In genomic region chr19:2081873-2082810, GRCh38 we compare ENCODE assay signal across 9 cellular contexts. TPM values are rescaled to one million over a fixed set of nuclear protein-coding genes. Genes with fewer than 3 reads are reported as not detected.
A peak's percentile ranks its signal among the peaks of the same experiment; 100 is the strongest.
DNase-seq lines count a peak whose midpoint lies in the region; ATAC-seq and TF ChIP-seq lines count a peak whose summit lies in the region.
"Had no signal": no experiment of that assay in that cellular context is flagged by ENCODE, and none has a peak within 500 bp of the region (broad histone marks: within the 10 kb centered on the region; RNA-seq: fewer than 3 reads in every experiment).

No MANE protein-coding gene starts in this region.

- peak overlapping the region; percentile 97 to 98 for H3K27ac Mint-ChIP-seq in effector memory CD8-positive, alpha-beta T cell
- H3K27ac Mint-ChIP-seq in Caco-2 (ENCODE audit: unreplicated experiment) = no peak overlapping the region

- H3K4me1 ChIP-seq in Caco-2 = no peaks in the 10 kb centered on the region; the same call in 1 of the 2 replicates

- peak overlapping the region; percentile 96 to 98 for H3K4me3 Mint-ChIP-seq in effector memory CD8-positive, alpha-beta T cell
- no peak overlapping the region for H3K4me3 Mint-ChIP-seq in Caco-2 (ENCODE audit: unreplicated experiment)

- no peak overlapping the region for H3K4me3 ChIP-seq in Caco-2 (ENCODE audit: low read depth, low read length)
- H3K4me3 ChIP-seq: A549 had no signal

- H3K27me3 ChIP-seq in Caco-2 (replicated peaks; ENCODE audit: control insufficient read depth, insufficient read depth, low read length) = no peaks in the 10 kb centered on the region

- DNase-seq in SKM-1 treated with dmso at 0.1 percent for 144 hours (lab: John Stamatoyannopoulos, UW; ENCODE audit: unreplicated experiment) = peak; percentile 38
- DNase-seq in SKM-1 (lab: John Stamatoyannopoulos, UW; ENCODE audit: unreplicated experiment) = no peak
- DNase-seq in T-helper 22 cell (ENCODE audit: low read depth) = peak; percentile 42
- DNase-seq in effector memory CD8-positive, alpha-beta T cell = peak; percentile 60 to 68 (median 65)
- DNase-seq in stimulated activated naive CD8-positive, alpha-beta T cell treated with anti-CD3 and anti-CD28 coated beads, Interleukin-15, Interleukin-2, amounts not matched to agents 100 U/mL and 50 U/mL, for 24 hours = peak; percentile 69
- DNase-seq in Caco-2 = no peak

- H3K27me3 Mint-ChIP-seq in effector memory CD8-positive, alpha-beta T cell = no peaks in the 10 kb centered on the region
- no peaks in the 10 kb centered on the region for H3K27me3 Mint-ChIP-seq in Caco-2 (ENCODE audit: insufficient read depth, unreplicated experiment)

- H3K36me3 ChIP-seq in Caco-2 (ENCODE audit: control insufficient read depth, insufficient read depth, low read length) = no peaks in the 10 kb centered on the region; the same call in 1 of the 2 replicates

- no peaks in the 10 kb centered on the region for H3K9me3 ChIP-seq in Caco-2
- H3K9me3 ChIP-seq: A549 had no signal

- peaks cover 97% of the 10 kb centered on the region for H3K36me3 Mint-ChIP-seq in effector memory CD8-positive, alpha-beta T cell (ENCODE audit: insufficient read depth)
- peaks cover 13% of the 10 kb centered on the region for H3K36me3 Mint-ChIP-seq in Caco-2 (ENCODE audit: insufficient read depth, unreplicated experiment)

- POLR2A ChIA-PET in Caco-2 (lab: Charles Lee) = no interaction called here

- peak; percentile 50 for ATAC-seq in effector memory CD8-positive, alpha-beta T cell (replicated peaks)
- ATAC-seq in stimulated activated naive CD8-positive, alpha-beta T cell treated with anti-CD3 and anti-CD28 coated beads, Interleukin-15, Interleukin-2, amounts not matched to agents 100 U/mL and 50 U/mL, for 24 hours = peak; percentile 30
- ATAC-seq in HG02571 (IDR thresholded peaks at IDR 0.05; ENCODE audit: unreplicated experiment) = no peak
- no peak for ATAC-seq in esophagus mucosa
- ATAC-seq: A549 had no signal

- H3K9me3 Mint-ChIP-seq in effector memory CD8-positive, alpha-beta T cell = no peaks in the 10 kb centered on the region
- H3K9me3 Mint-ChIP-seq in Caco-2 (ENCODE audit: unreplicated experiment) = no peaks in the 10 kb centered on the region

- no peak for TF ChIP-seq CTCF in Caco-2 (IDR thresholded peaks at IDR 0.05; ENCODE audit: insufficient read depth in 1 of 2, low read depth in 1 of 2, low read length in 1 of 2, severe bottlenecking in 1 of 2, unreplicated experiment in 1 of 2)

- peaks cover 55 to 56% of the 10 kb centered on the region in 2 donors for H3K4me1 Mint-ChIP-seq in effector memory CD8-positive, alpha-beta T cell (ENCODE audit: low read depth in 2 of 2)
- no peaks in the 10 kb centered on the region for H3K4me1 Mint-ChIP-seq in Caco-2 (ENCODE audit: low read depth, unreplicated experiment)

- BruUV-seq in Caco-2 (replicated peaks; lab: Mats Ljungman, UMichigan) = no TSS peak

- CTCF ChIA-PET in Caco-2 (lab: Charles Lee) = no interaction called here

- intact Hi-C loops in Caco-2 (cut with micrococcal nuclease; ENCODE audit: unreplicated experiment) = no loop called here

RNA-seq across cellular contexts. Expression of gene MOB3A, which starts 14.0 kb away (rescaled TPM):
- total RNA-seq in esophagus mucosa (28.1 TPM), Caco-2 (2022) (10.8 and 11.7 TPM in 2 replicates)

RNA-seq across cellular contexts. Expression of gene IZUMO4, which starts 14.6 kb away (rescaled TPM):
- total RNA-seq in esophagus mucosa = 4.7 TPM
- total RNA-seq in Caco-2 (2022) = 1.1 and 1.6 TPM in 2 replicates

RNA-seq across cellular contexts. Expression of gene MKNK2, which starts 31.1 kb away (rescaled TPM):
- 311 TPM for total RNA-seq in esophagus mucosa
- total RNA-seq in Caco-2 (2022) = 136 and 162 TPM in 2 replicates

Comparison
In these comparisons a context has a peak if more than half of its experiments do, and no peak if none do; other contexts are left out.
1. DNase-seq: peak in SKM-1 treated with dmso at 0.1 percent for 144 hours (single experiment), T-helper 22 cell (single experiment), effector memory CD8-positive, alpha-beta T cell (3 of 3) and stimulated activated naive CD8-positive, alpha-beta T cell treated with anti-CD3 and anti-CD28 coated beads, Interleukin-15, Interleukin-2, amounts not matched to agents 100 U/mL and 50 U/mL, for 24 hours (single experiment); none in SKM-1 (single experiment) and Caco-2 (0 of 2).
2. ATAC-seq: peak in effector memory CD8-positive, alpha-beta T cell (single experiment) and stimulated activated naive CD8-positive, alpha-beta T cell treated with anti-CD3 and anti-CD28 coated beads, Interleukin-15, Interleukin-2, amounts not matched to agents 100 U/mL and 50 U/mL, for 24 hours (single experiment); none in HG02571 (single experiment) and esophagus mucosa (single experiment).